In the genomic region with DNA sequence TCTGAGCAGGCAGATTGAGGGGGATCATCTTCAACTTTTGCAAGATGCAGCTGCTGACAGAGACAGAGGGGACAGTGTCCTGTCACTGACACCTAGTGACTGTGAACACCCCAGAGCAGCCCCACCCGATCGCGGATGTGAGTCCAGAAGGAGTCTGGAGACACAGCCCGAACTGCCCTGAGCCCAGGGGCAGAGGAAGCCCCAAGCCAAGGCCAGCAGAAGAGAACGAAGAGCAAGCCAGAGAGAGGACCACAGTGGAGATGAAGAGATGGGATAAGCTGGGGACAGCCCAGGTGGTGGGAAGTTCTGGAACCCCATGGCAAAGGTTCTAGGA, we compare ENCODE assay signal across 2 cellular contexts.
TF ChIP-seq lines count a peak whose summit lies in the region.

No MANE protein-coding gene starts in this region.

TF ChIP-seq in SK-N-SH, 30 proteins besides CTCF, POLR2A, EP300 and RAD21 (continued from another document):
- TF ChIP-seq ZBTB33 (IDR thresholded peaks at IDR 0.05; ENCODE audit: borderline replicate concordance, low read depth) (no peak), RCOR1 (IDR thresholded peaks at IDR 0.05; ENCODE audit: low read length) (no peak), CHD2 (IDR thresholded peaks at IDR 0.05; ENCODE audit: low read length, partially characterized antibody) (no peak), NRF1 (IDR thresholded peaks at IDR 0.05; ENCODE audit: low read depth, low read length) (no peak), FOSL2 (IDR thresholded peaks at IDR 0.05; ENCODE audit: borderline replicate concordance, low read depth) (no peak), MXI1 (IDR thresholded peaks at IDR 0.05; ENCODE audit: low read depth, low read length) (no peak), ELF1 (IDR thresholded peaks at IDR 0.05) (no peak), YY1 (IDR thresholded peaks at IDR 0.05; ENCODE audit: low read depth) (no peak)
- TF ChIP-seq, protein P1, sequence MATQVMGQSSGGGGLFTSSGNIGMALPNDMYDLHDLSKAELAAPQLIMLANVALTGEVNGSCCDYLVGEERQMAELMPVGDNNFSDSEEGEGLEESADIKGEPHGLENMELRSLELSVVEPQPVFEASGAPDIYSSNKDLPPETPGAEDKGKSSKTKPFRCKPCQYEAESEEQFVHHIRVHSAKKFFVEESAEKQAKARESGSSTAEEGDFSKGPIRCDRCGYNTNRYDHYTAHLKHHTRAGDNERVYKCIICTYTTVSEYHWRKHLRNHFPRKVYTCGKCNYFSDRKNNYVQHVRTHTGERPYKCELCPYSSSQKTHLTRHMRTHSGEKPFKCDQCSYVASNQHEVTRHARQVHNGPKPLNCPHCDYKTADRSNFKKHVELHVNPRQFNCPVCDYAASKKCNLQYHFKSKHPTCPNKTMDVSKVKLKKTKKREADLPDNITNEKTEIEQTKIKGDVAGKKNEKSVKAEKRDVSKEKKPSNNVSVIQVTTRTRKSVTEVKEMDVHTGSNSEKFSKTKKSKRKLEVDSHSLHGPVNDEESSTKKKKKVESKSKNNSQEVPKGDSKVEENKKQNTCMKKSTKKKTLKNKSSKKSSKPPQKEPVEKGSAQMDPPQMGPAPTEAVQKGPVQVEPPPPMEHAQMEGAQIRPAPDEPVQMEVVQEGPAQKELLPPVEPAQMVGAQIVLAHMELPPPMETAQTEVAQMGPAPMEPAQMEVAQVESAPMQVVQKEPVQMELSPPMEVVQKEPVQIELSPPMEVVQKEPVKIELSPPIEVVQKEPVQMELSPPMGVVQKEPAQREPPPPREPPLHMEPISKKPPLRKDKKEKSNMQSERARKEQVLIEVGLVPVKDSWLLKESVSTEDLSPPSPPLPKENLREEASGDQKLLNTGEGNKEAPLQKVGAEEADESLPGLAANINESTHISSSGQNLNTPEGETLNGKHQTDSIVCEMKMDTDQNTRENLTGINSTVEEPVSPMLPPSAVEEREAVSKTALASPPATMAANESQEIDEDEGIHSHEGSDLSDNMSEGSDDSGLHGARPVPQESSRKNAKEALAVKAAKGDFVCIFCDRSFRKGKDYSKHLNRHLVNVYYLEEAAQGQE (IDR thresholded peaks at IDR 0.05; ENCODE audit: low read depth, low read length), result no peak

TF ChIP-seq in SK-N-SH treated with all-trans-retinoic acid at 6 μM for 48 hours, 23 proteins besides CTCF, POLR2A, EP300 and RAD21 (continued from another document):
- TF ChIP-seq CSDC2 (CRISPR knock-in tag; IDR thresholded peaks at IDR 0.05) (no peak), OSR1 (CRISPR knock-in tag; IDR thresholded peaks at IDR 0.05) (no peak), ZNF8 (CRISPR knock-in tag; IDR thresholded peaks at IDR 0.05) (no peak), ZFP3 (CRISPR knock-in tag; IDR thresholded peaks at IDR 0.05) (no peak), ZFP30 (CRISPR knock-in tag; IDR thresholded peaks at IDR 0.05) (no peak), ZNF565 (CRISPR knock-in tag; conservative IDR thresholded peaks at IDR 0.05; ENCODE audit: low read depth) (no peak), RARB (CRISPR knock-in tag; IDR thresholded peaks at IDR 0.05) (no peak), SNAI2 (CRISPR knock-in tag; IDR thresholded peaks at IDR 0.05) (no peak)
